ENCODE assay signal across 10 cellular contexts in genomic region chr3:191499307-191500125, GRCh38. TPM values are rescaled to one million over a fixed set of nuclear protein-coding genes. Genes with fewer than 3 reads are reported as not detected.
DNase-seq lines count a peak whose midpoint lies in the region; ATAC-seq and TF ChIP-seq lines count a peak whose summit lies in the region.
"Had no signal": no experiment of that assay in that cellular context is flagged by ENCODE, and none has a peak within 500 bp of the region (broad histone marks: within the 10 kb centered on the region; RNA-seq: fewer than 3 reads in every experiment).

No MANE protein-coding gene starts in this region.

- H3K23ac ChIP-seq in neuronal stem cell (ENCODE audit: low read depth, low read length, poor library complexity): no peak overlapping the region

- no TSS peak for BruUV-seq in Calu3 (replicated peaks; lab: Mats Ljungman, UMichigan)

- H3K9ac ChIP-seq in duodenal mucosa (ENCODE audit: low read depth in 1 of 2, low read length in 2 of 2) (peak overlapping the region in 1 of 2 donors; percentile 32), neuronal stem cell (ENCODE audit: low read depth, low read length, poor library complexity) (no peak overlapping the region)

- no peak overlapping the region for H3K14ac ChIP-seq in neuronal stem cell (ENCODE audit: low read length)

- H3K9me3 ChIP-seq in duodenal mucosa (ENCODE audit: control insufficient read depth in 1 of 2, low read length in 2 of 2): no peaks in the 10 kb centered on the region
- no peaks in the 10 kb centered on the region for H3K9me3 ChIP-seq in neuronal stem cell (replicated peaks in 1 of 2; ENCODE audit: control insufficient read depth in 2 of 2, insufficient read depth in 1 of 2, low read depth in 1 of 2, low read length in 2 of 2)

- CTCF ChIA-PET in Calu3 (lab: Charles Lee): interaction anchor here (0.6 to 1.2 kb wide), 4 partner anchors 66 to 922 kb away, joined by 3 read pairs; no protein-coding TSS in a partner anchor

- no peaks in the 10 kb centered on the region for H3K36me3 ChIP-seq in duodenal mucosa (ENCODE audit: control insufficient read depth in 1 of 2, insufficient read depth in 2 of 2, low read length in 2 of 2)
- no peaks in the 10 kb centered on the region for H3K36me3 ChIP-seq in neuronal stem cell (replicated peaks in 1 of 2; ENCODE audit: control insufficient read depth in 2 of 2, insufficient read depth in 2 of 2, low read length in 2 of 2)

- peak overlapping the region; percentile 76 for H3K4me3 Mint-ChIP-seq in Calu3 (ENCODE audit: low read depth, unreplicated experiment)

- no peak overlapping the region for H2BK5ac ChIP-seq in neuronal stem cell (ENCODE audit: low read length)

- H4K91ac ChIP-seq in neuronal stem cell (ENCODE audit: low read depth, low read length, poor library complexity): no peak overlapping the region

- peak overlapping the region; percentile 68 for H3K27ac Mint-ChIP-seq in Calu3 (ENCODE audit: unreplicated experiment)

- no peak overlapping the region for H3K27ac ChIP-seq in duodenal mucosa (ENCODE audit: low read depth, low read length)
- H3K27ac ChIP-seq in neuronal stem cell (replicated peaks; ENCODE audit: low read length): no peak overlapping the region

- no peak for TF ChIP-seq CTCF in Calu3 (IDR thresholded peaks at IDR 0.05; ENCODE audit: unreplicated experiment)

- H3K18ac ChIP-seq in neuronal stem cell (ENCODE audit: low read length): peak overlapping the region; percentile 44

- H3K36me3 Mint-ChIP-seq in Calu3 (ENCODE audit: insufficient read depth, unreplicated experiment): peaks cover 6% of the 10 kb centered on the region

- H3K4me1 Mint-ChIP-seq in Calu3 (ENCODE audit: low read depth, unreplicated experiment): peaks cover 16% of the 10 kb centered on the region

- no peak overlapping the region for H3K4ac ChIP-seq in neuronal stem cell (ENCODE audit: low read length)

- no peak for ATAC-seq in GM21423 (IDR thresholded peaks at IDR 0.05; ENCODE audit: unreplicated experiment)
- no peak for ATAC-seq in HG03571 (IDR thresholded peaks at IDR 0.05; ENCODE audit: unreplicated experiment)
- no peak for ATAC-seq in HG03039 (IDR thresholded peaks at IDR 0.05; ENCODE audit: unreplicated experiment)

- no peaks in the 10 kb centered on the region for H3K27me3 Mint-ChIP-seq in Calu3 (ENCODE audit: unreplicated experiment)

- DNase-seq in Calu3 (peak; percentile 76), NCI-H2227 (lab: John Stamatoyannopoulos, UW; ENCODE audit: unreplicated experiment) (peak; percentile 51), neuronal stem cell (ENCODE audit: low spot score) (no peak), GM19240 (ENCODE audit: insufficient read length, low spot score) (no peak)

- H2BK120ac ChIP-seq in neuronal stem cell (ENCODE audit: low read depth, low read length): no peak overlapping the region

- no peak overlapping the region for H3K4me2 ChIP-seq in neuronal stem cell (ENCODE audit: insufficient read depth, low read length, poor library complexity, severe bottlenecking)

- H2BK12ac ChIP-seq in neuronal stem cell (ENCODE audit: low read length): no peak overlapping the region

- H2AK5ac ChIP-seq in neuronal stem cell (ENCODE audit: low read depth, low read length): no peak overlapping the region

- no peaks in the 10 kb centered on the region for H3K27me3 ChIP-seq in duodenal mucosa (ENCODE audit: control insufficient read depth in 1 of 2, insufficient read depth in 2 of 2, low read length in 2 of 2)
- no peaks in the 10 kb centered on the region for H3K27me3 ChIP-seq in neuronal stem cell (ENCODE audit: control insufficient read depth in 3 of 3, insufficient read depth in 3 of 3, low read depth in 1 of 3, low read length in 3 of 3)

- peaks cover 0 to 11% of the 10 kb centered on the region in 2 donors for H3K4me1 ChIP-seq in duodenal mucosa (ENCODE audit: control insufficient read depth in 1 of 2, insufficient read depth in 2 of 2, low read length in 2 of 2)
- H3K4me1 ChIP-seq in neuronal stem cell (ENCODE audit: control insufficient read depth in 2 of 2, insufficient read depth in 1 of 2, low read depth in 1 of 2, low read length in 2 of 2): no peaks in the 10 kb centered on the region

- no peak overlapping the region for H4K8ac ChIP-seq in neuronal stem cell (ENCODE audit: low read depth, low read length)

- H3K79me1 ChIP-seq in neuronal stem cell (ENCODE audit: low read depth, low read length): no peaks in the 10 kb centered on the region

- intact Hi-C loops in Calu3 (cut with micrococcal nuclease; ENCODE audit: unreplicated experiment): loop anchor here (5.0 kb wide), 2 partner anchors 308 to 943 kb away; no protein-coding TSS in a partner anchor

- no peaks in the 10 kb centered on the region for H3K9me3 Mint-ChIP-seq in Calu3 (ENCODE audit: low read depth, unreplicated experiment)

- H3K4me3 ChIP-seq in duodenal mucosa (ENCODE audit: low read depth in 1 of 2, low read length in 2 of 2) (peak overlapping the region; percentile 33 to 58), neuronal stem cell (ENCODE audit: low read length in 2 of 2) (no peak overlapping the region)

- peak overlapping the region; percentile 43 for H2AFZ ChIP-seq in neuronal stem cell (ENCODE audit: low read length)

- no peak overlapping the region for H2BK15ac ChIP-seq in neuronal stem cell (ENCODE audit: low read length)

- WGBS in neuronal stem cell (ENCODE audit: extremely low coverage in 2 of 2, insufficient read length in 2 of 2, insufficient replicate concordance in 1 of 2), 2 donors: no CpG with 5 or more reads among the region's 20 CpGs

RNA-seq across cellular contexts. Expression of gene PYDC2, which starts 38.6 kb away (rescaled TPM):
- total RNA-seq in Calu3 (2022): not detected in 2 replicates
- polyA plus RNA-seq in neuronal stem cell (2013, experiment 1 of 2): not detected
- polyA plus RNA-seq in neuronal stem cell (2013, experiment 2 of 2): not detected
- total RNA-seq: endothelial cell of umbilical vein, NCI-H460 had no signal
- polyA plus RNA-seq: endothelial cell of umbilical vein had no signal

Comparison
In these comparisons a context has a peak if more than half of its experiments do, and no peak if none do; other contexts are left out.
1. DNase-seq: peak in Calu3 (single experiment) and NCI-H2227 (single experiment); none in neuronal stem cell (single experiment) and GM19240 (single experiment).
2. H3K4me3 ChIP-seq: peak in duodenal mucosa (2 of 2); none in neuronal stem cell (0 of 2).